10 cellular contexts compared by ENCODE assay signal in genomic region chr6:39821739-39822532, GRCh38. TPM values are rescaled to one million over a fixed set of nuclear protein-coding genes. Genes with fewer than 3 reads are reported as not detected.
DNase-seq lines count a peak whose midpoint lies in the region; ATAC-seq and TF ChIP-seq lines count a peak whose summit lies in the region.
"Had no signal": no experiment of that assay in that cellular context is flagged by ENCODE, and none has a peak within 500 bp of the region (broad histone marks: within the 10 kb centered on the region; RNA-seq: fewer than 3 reads in every experiment).

No MANE protein-coding gene starts in this region.

- H3K36me3 ChIP-seq in body of pancreas (replicated peaks in 1 of 2; ENCODE audit: insufficient read depth in 1 of 2, low read depth in 2 of 2) = no peaks in the 10 kb centered on the region
- no peaks in the 10 kb centered on the region for H3K36me3 ChIP-seq in upper lobe of right lung

- TF ChIP-seq CTCF in body of pancreas (IDR thresholded peaks at IDR 0.05) = no peak
- no peak for TF ChIP-seq CTCF in upper lobe of right lung (IDR thresholded peaks at IDR 0.05)

- ATAC-seq in body of pancreas = peak; percentile 6
- ATAC-seq in left ventricle myocardium superior = peak; percentile 74
- peak; percentile 7 for ATAC-seq in upper lobe of right lung

- H3K4me1 ChIP-seq in body of pancreas = peaks cover 7% of the 10 kb centered on the region
- H3K4me1 ChIP-seq in upper lobe of right lung = peaks cover 58% of the 10 kb centered on the region

- H3K27ac ChIP-seq in body of pancreas = peak overlapping the region in 3 of 4 donors; percentile 26 to 57 (median 54)
- peak overlapping the region; percentile 65 for H3K27ac ChIP-seq in upper lobe of right lung
- H3K27ac ChIP-seq: RWPE1 had no signal

- H3K9me3 ChIP-seq in body of pancreas (no peaks in the 10 kb centered on the region), upper lobe of right lung (no peaks in the 10 kb centered on the region)

- H3K27me3 ChIP-seq in body of pancreas (no peaks in the 10 kb centered on the region), upper lobe of right lung (no peaks in the 10 kb centered on the region)

- no peak overlapping the region for H3K4me3 ChIP-seq in body of pancreas
- peak overlapping the region; percentile 37 for H3K4me3 ChIP-seq in upper lobe of right lung

- no peak for TF ChIP-seq POLR2A in body of pancreas (IDR thresholded peaks at IDR 0.05)

- DNase-seq in body of pancreas (no peak), left ventricle myocardium superior (peak; percentile 79), occipital lobe (lab: John Stamatoyannopoulos, UW) (peak; percentile 75), upper lobe of right lung (no peak), NCI-H1436 treated with DMSO at 0.1 percent for 48 hours (lab: John Stamatoyannopoulos, UW) (no peak), NCI-H1694 treated with DMSO at 0.1 percent for 48 hours (lab: John Stamatoyannopoulos, UW) (no peak)
- no peak for DNase-seq in stimulated activated CD8-positive, alpha-beta memory T cell treated with anti-CD3 and anti-CD28 coated beads, Interleukin-4, amount 100 ng/mL, for 48 hours
- no peak for DNase-seq in stimulated activated CD4-positive, alpha-beta T cell treated with anti-CD3 and anti-CD28 coated beads, Interleukin-12 subunit alpha, Interleukin-12 subunit beta, amount 100 ng/mL, for 4 hours
- DNase-seq: activated naive CD4-positive, alpha-beta T cell treated with anti-CD3 and anti-CD28 coated beads for 36 hours had no signal

- intact Hi-C loops in body of pancreas (cut with DNase I) = no loop called here
- intact Hi-C loops in left ventricle myocardium superior (cut with micrococcal nuclease) = no loop called here
- intact Hi-C loops in upper lobe of right lung (cut with DNase I) = no loop called here

- WGBS in body of pancreas, 2 donors = 79 to 81% methylated on average over 8 of the region's 8 CpGs

RNA-seq across cellular contexts. Expression of gene DAAM2, which starts 29.8 kb away (rescaled TPM):
- total RNA-seq in body of pancreas = 10 to 100 TPM; 10.1 to 12.2 TPM
- total RNA-seq in left ventricle myocardium superior = 16.1 TPM
- total RNA-seq in occipital lobe = 14.0 TPM
- total RNA-seq in upper lobe of right lung = 34.6 TPM
- total RNA-seq: activated naive CD4-positive, alpha-beta T cell treated with anti-CD3 and anti-CD28 coated beads for 36 hours had no signal

Comparison
In these comparisons a context has a peak if more than half of its experiments do, and no peak if none do; other contexts are left out.
1. ATAC-seq: peak in every context shown above with its lines; median percentile 74 in left ventricle myocardium superior; 7 in upper lobe of right lung; 6 in body of pancreas.
2. DNase-seq: peak in left ventricle myocardium superior (single experiment) and occipital lobe (single experiment); none in body of pancreas (0 of 4), upper lobe of right lung (single experiment), stimulated activated CD8-positive, alpha-beta memory T cell treated with anti-CD3 and anti-CD28 coated beads, Interleukin-4, amount 100 ng/mL, for 48 hours (single experiment), stimulated activated CD4-positive, alpha-beta T cell treated with anti-CD3 and anti-CD28 coated beads, Interleukin-12 subunit alpha, Interleukin-12 subunit beta, amount 100 ng/mL, for 4 hours (single experiment), NCI-H1436 treated with DMSO at 0.1 percent for 48 hours (single experiment) and NCI-H1694 treated with DMSO at 0.1 percent for 48 hours (single experiment).